Comparison of ENCODE assay signal across 20 cellular contexts in the genomic region with DNA sequence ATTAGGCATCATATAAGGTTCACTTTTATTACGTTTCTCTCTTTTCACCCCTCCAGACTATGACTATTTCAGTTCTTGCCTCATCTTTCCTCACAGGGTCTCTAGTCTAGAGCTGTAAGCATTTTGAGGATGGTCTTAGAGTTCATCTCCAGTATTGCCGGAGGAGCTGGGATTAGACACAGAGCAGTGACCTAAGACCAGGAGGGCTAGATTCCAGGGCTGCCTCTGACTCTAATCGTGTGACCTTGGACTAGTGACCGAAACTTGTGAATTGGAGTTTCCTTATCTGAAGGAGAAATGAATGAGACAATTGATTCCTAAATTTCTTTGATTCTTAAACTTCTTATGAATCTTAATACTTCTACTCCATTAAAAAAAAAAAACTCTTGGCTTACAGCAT.
"Had no signal": no experiment of that assay in that cellular context is flagged by ENCODE, and none has a peak within 500 bp of the region (broad histone marks: within the 10 kb centered on the region; RNA-seq: fewer than 3 reads in every experiment).

No MANE protein-coding gene starts in this region.

- H3K4me1 ChIP-seq: gastroesophageal sphincter, parathyroid adenoma, transverse colon, upper lobe of right lung, uterus had no signal

- H3K27ac ChIP-seq: coronary artery, epithelial cell of prostate, foreskin keratinocyte, gastroesophageal sphincter, heart left ventricle, hepatocyte, neutrophil, parathyroid adenoma, skin epidermis, transverse colon, upper lobe of right lung, uterus had no signal

- H3K9me3 ChIP-seq: gastroesophageal sphincter, heart left ventricle, neutrophil, transverse colon, upper lobe of right lung, uterus had no signal

- DNase-seq: dermis blood vessel endothelial cell; effector memory CD8-positive, alpha-beta T cell; heart left ventricle; kidney; natural killer cell; spleen; stimulated activated CD4-positive, alpha-beta T cell treated with anti-CD3 and anti-CD28 coated beads, Interleukin-4, amount 100 ng/mL, for 4 hours; transverse colon; upper lobe of right lung; uterus had no signal

- H3K27me3 ChIP-seq: foreskin keratinocyte, gastroesophageal sphincter, heart left ventricle, hepatocyte, neutrophil, spleen, transverse colon, upper lobe of right lung, uterus had no signal

- ATAC-seq: effector memory CD8-positive, alpha-beta T cell; foreskin keratinocyte; gastroesophageal sphincter; natural killer cell; stimulated activated memory B cell treated with anti-CD40 and anti-IgM and Interleukin-4, amounts not matched to agents 10 μg/mL and 1 μg/mL and 100 μg/mL, for 72 hours; upper lobe of right lung had no signal

- H3K36me3 ChIP-seq: gastroesophageal sphincter, heart left ventricle, neutrophil, spleen, transverse colon, upper lobe of right lung, uterus had no signal

- H3K4me3 ChIP-seq: coronary artery, gastroesophageal sphincter, heart left ventricle, hepatocyte, lung, skin epidermis, spleen, transverse colon, upper lobe of right lung, uterus had no signal

- FAIRE-seq: kidney had no signal
